In genomic region chr9:97398999-97399758, GRCh38 we compare ENCODE assay signal across 8 cellular contexts. TPM values are rescaled to one million over a fixed set of nuclear protein-coding genes. Genes with fewer than 3 reads are reported as not detected.
DNase-seq lines count a peak whose midpoint lies in the region; ATAC-seq, FAIRE-seq and TF ChIP-seq lines count a peak whose summit lies in the region.

No MANE protein-coding gene starts in this region.

- peaks cover 10% of the 10 kb centered on the region for H3K9me3 ChIP-seq in CD4-positive, alpha-beta T cell (ENCODE audit: control insufficient read depth, low read length)
- no peaks in the 10 kb centered on the region for H3K9me3 ChIP-seq in endothelial cell of umbilical vein (replicated peaks; ENCODE audit: control insufficient read depth, insufficient read depth, low read length)

- H3K4me1 ChIP-seq in endothelial cell of umbilical vein (ENCODE audit: control insufficient read depth, extremely low read depth, insufficient read depth, low read length): no peaks in the 10 kb centered on the region

- H3K36me3 ChIP-seq in endothelial cell of umbilical vein (ENCODE audit: control insufficient read depth in 2 of 2, extremely low read depth in 1 of 2, insufficient read depth in 2 of 2, low read length in 2 of 2): no peaks in the 10 kb centered on the region

- POLR2A ChIA-PET in CD4-positive, alpha-beta T cell (lab: Charles Lee): no interaction called here
- POLR2A ChIA-PET in activated CD8-positive, alpha-beta T cell treated with anti-CD3 and anti-CD28 coated beads, Interleukin-2, amount 10 ng/mL, durations not matched to agents 7 days and 5 days (lab: Charles Lee): no interaction called here
- POLR2A ChIA-PET in endothelial cell of umbilical vein (lab: Charles Lee): no interaction called here

- no peaks in the 10 kb centered on the region for H3K27me3 ChIP-seq in CD4-positive, alpha-beta T cell (ENCODE audit: control insufficient read depth, insufficient read depth, low read length)
- H3K27me3 ChIP-seq in endothelial cell of umbilical vein (ENCODE audit: control insufficient read depth in 2 of 2, insufficient read depth in 2 of 2, low read length in 2 of 2): peaks cover 0 to 5% of the 10 kb centered on the region in 2 experiments

- peaks cover 5% of the 10 kb centered on the region for H3K9me3 Mint-ChIP-seq in CD4-positive, alpha-beta T cell
- H3K9me3 Mint-ChIP-seq in activated CD8-positive, alpha-beta T cell treated with anti-CD3 and anti-CD28 coated beads, Interleukin-2, amount 10 ng/mL, durations not matched to agents 7 days and 5 days (ENCODE audit: insufficient read depth): peaks cover 7% of the 10 kb centered on the region
- H3K9me3 Mint-ChIP-seq in naive B cell: peaks cover 7 to 16% (median 9%) of the 10 kb centered on the region in 7 donors
- peaks cover 9% of the 10 kb centered on the region for H3K9me3 Mint-ChIP-seq in stimulated activated memory B cell treated with anti-CD40 and anti-IgM and Interleukin-4, amounts not matched to agents 10 μg/mL and 1 μg/mL and 100 μg/mL, for 72 hours

- no peak overlapping the region for H3K27ac Mint-ChIP-seq in CD4-positive, alpha-beta T cell
- no peak overlapping the region for H3K27ac Mint-ChIP-seq in activated CD8-positive, alpha-beta T cell treated with anti-CD3 and anti-CD28 coated beads, Interleukin-2, amount 10 ng/mL, durations not matched to agents 7 days and 5 days
- no peak overlapping the region for H3K27ac Mint-ChIP-seq in naive B cell
- H3K27ac Mint-ChIP-seq in stimulated activated memory B cell treated with anti-CD40 and anti-IgM and Interleukin-4, amounts not matched to agents 10 μg/mL and 1 μg/mL and 100 μg/mL, for 72 hours: no peak overlapping the region

- dilution Hi-C loops in endothelial cell of umbilical vein (cut with MboI; ENCODE audit: extremely low pct_ligation_motif_present, low sequenced_read_pairs): no loop called here

- intact Hi-C loops in CD4-positive, alpha-beta T cell (cut with DNase I, micrococcal nuclease): loop anchor here (1.0 kb wide), 2 partner anchors 542 to 543 kb away; no protein-coding TSS in a partner anchor
- intact Hi-C loops in endothelial cell of umbilical vein (cut with micrococcal nuclease): loop anchor here (1.0 kb wide), 2 partner anchors 12 to 542 kb away; no protein-coding TSS in a partner anchor

- CTCF ChIA-PET in CD4-positive, alpha-beta T cell (lab: Charles Lee): no interaction called here
- CTCF ChIA-PET in activated CD8-positive, alpha-beta T cell treated with anti-CD3 and anti-CD28 coated beads, Interleukin-2, amount 10 ng/mL, durations not matched to agents 7 days and 5 days (lab: Charles Lee): interaction anchor here (0.8 to 3.5 kb wide), 7 partner anchors 9 to 217 kb away, joined by 3 to 41 read pairs (median 4); partner anchors contain the start of gene TDRD7
- CTCF ChIA-PET in endothelial cell of umbilical vein (lab: Charles Lee): interaction anchor here (1.8 to 8.1 kb wide), 3 partner anchors 13 to 543 kb away, joined by 5 to 89 read pairs (median 38); partner anchors contain the start of gene ZNF782

- FAIRE-seq in endothelial cell of umbilical vein (lab: Jason Lieb, UNC): peak; percentile 88

- H3K4me2 ChIP-seq in endothelial cell of umbilical vein (ENCODE audit: insufficient read depth, low read length): no peak overlapping the region

- TF ChIP-seq POLR2A in endothelial cell of umbilical vein (IDR thresholded peaks at IDR 0.05; ENCODE audit: low read depth, low read length): no peak

- no peaks in the 10 kb centered on the region for H3K9me1 ChIP-seq in endothelial cell of umbilical vein (replicated peaks; ENCODE audit: control insufficient read depth, extremely low read depth, insufficient read depth, low read length)

- peak; percentile 90 for TF ChIP-seq CTCF in CD4-positive, alpha-beta T cell (IDR thresholded peaks at IDR 0.05)
- peak; percentile 97 to 99 for TF ChIP-seq CTCF in endothelial cell of umbilical vein (IDR thresholded peaks at IDR 0.05; ENCODE audit: extremely low read depth in 1 of 2, insufficient read depth in 1 of 2, low read depth in 1 of 2, low read length in 2 of 2)

- no peak overlapping the region for H3K9ac ChIP-seq in endothelial cell of umbilical vein (replicated peaks; ENCODE audit: extremely low read depth, insufficient read depth, low read length)

- ATAC-seq in CD4-positive, alpha-beta T cell (ENCODE audit: poor library complexity): peak; percentile 86
- peak; percentile 45 for ATAC-seq in activated CD8-positive, alpha-beta T cell treated with anti-CD3 and anti-CD28 coated beads, Interleukin-2, amount 10 ng/mL, durations not matched to agents 7 days and 5 days
- peak; percentile 67 to 70 for ATAC-seq in naive B cell (ENCODE audit: low read depth in 2 of 2)
- peak; percentile 62 for ATAC-seq in stimulated activated memory B cell treated with anti-CD40 and anti-IgM and Interleukin-4, amounts not matched to agents 10 μg/mL and 1 μg/mL and 100 μg/mL, for 72 hours
- no peak for ATAC-seq in HG03095 (IDR thresholded peaks at IDR 0.05; ENCODE audit: unreplicated experiment)

- H3K36me3 Mint-ChIP-seq in CD4-positive, alpha-beta T cell (ENCODE audit: low read depth): no peaks in the 10 kb centered on the region
- H3K36me3 Mint-ChIP-seq in activated CD8-positive, alpha-beta T cell treated with anti-CD3 and anti-CD28 coated beads, Interleukin-2, amount 10 ng/mL, durations not matched to agents 7 days and 5 days (ENCODE audit: low read depth): peaks cover 5% of the 10 kb centered on the region
- peaks cover 5 to 9% of the 10 kb centered on the region in 2 donors for H3K36me3 Mint-ChIP-seq in naive B cell
- peaks cover 6% of the 10 kb centered on the region for H3K36me3 Mint-ChIP-seq in stimulated activated memory B cell treated with anti-CD40 and anti-IgM and Interleukin-4, amounts not matched to agents 10 μg/mL and 1 μg/mL and 100 μg/mL, for 72 hours

- no TSS peak for BruUV-seq in endothelial cell of umbilical vein (replicated peaks; lab: Mats Ljungman, UMichigan)

- H3K4me1 Mint-ChIP-seq in CD4-positive, alpha-beta T cell (ENCODE audit: low read depth): no peaks in the 10 kb centered on the region
- peaks cover 27% of the 10 kb centered on the region for H3K4me1 Mint-ChIP-seq in activated CD8-positive, alpha-beta T cell treated with anti-CD3 and anti-CD28 coated beads, Interleukin-2, amount 10 ng/mL, durations not matched to agents 7 days and 5 days (ENCODE audit: low read depth)
- no peaks in the 10 kb centered on the region for H3K4me1 Mint-ChIP-seq in naive B cell
- H3K4me1 Mint-ChIP-seq in stimulated activated memory B cell treated with anti-CD40 and anti-IgM and Interleukin-4, amounts not matched to agents 10 μg/mL and 1 μg/mL and 100 μg/mL, for 72 hours: peaks cover 6% of the 10 kb centered on the region

- H3K4me3 Mint-ChIP-seq in CD4-positive, alpha-beta T cell: no peak overlapping the region
- H3K4me3 Mint-ChIP-seq in activated CD8-positive, alpha-beta T cell treated with anti-CD3 and anti-CD28 coated beads, Interleukin-2, amount 10 ng/mL, durations not matched to agents 7 days and 5 days: no peak overlapping the region
- H3K4me3 Mint-ChIP-seq in naive B cell: no peak overlapping the region
- no peak overlapping the region for H3K4me3 Mint-ChIP-seq in stimulated activated memory B cell treated with anti-CD40 and anti-IgM and Interleukin-4, amounts not matched to agents 10 μg/mL and 1 μg/mL and 100 μg/mL, for 72 hours

- H3K27ac ChIP-seq in CD4-positive, alpha-beta T cell (ENCODE audit: low read depth, low read length): no peak overlapping the region
- no peak overlapping the region for H3K27ac ChIP-seq in endothelial cell of umbilical vein (ENCODE audit: insufficient read depth, low read depth, low read length)

- no peaks in the 10 kb centered on the region for H3K79me2 ChIP-seq in endothelial cell of umbilical vein (ENCODE audit: control insufficient read depth, insufficient read depth, low read length)

- H3K27me3 Mint-ChIP-seq in CD4-positive, alpha-beta T cell: no peaks in the 10 kb centered on the region
- H3K27me3 Mint-ChIP-seq in activated CD8-positive, alpha-beta T cell treated with anti-CD3 and anti-CD28 coated beads, Interleukin-2, amount 10 ng/mL, durations not matched to agents 7 days and 5 days (ENCODE audit: low read depth): peaks cover 41% of the 10 kb centered on the region
- peaks cover 7 to 34% (median 8%) of the 10 kb centered on the region in 3 donors for H3K27me3 Mint-ChIP-seq in naive B cell
- peaks cover 12% of the 10 kb centered on the region for H3K27me3 Mint-ChIP-seq in stimulated activated memory B cell treated with anti-CD40 and anti-IgM and Interleukin-4, amounts not matched to agents 10 μg/mL and 1 μg/mL and 100 μg/mL, for 72 hours

- no peaks in the 10 kb centered on the region for H4K20me1 ChIP-seq in endothelial cell of umbilical vein (replicated peaks; ENCODE audit: control insufficient read depth, extremely low read depth, insufficient read depth, low read length)

- H2AFZ ChIP-seq in endothelial cell of umbilical vein (ENCODE audit: low read depth, low read length): no peak overlapping the region

- peak; percentile 37 to 76 (median 56) for DNase-seq in CD4-positive, alpha-beta T cell
- DNase-seq in GOT3 (lab: John Stamatoyannopoulos, UW): peak; percentile 25
- peak; percentile 41 for DNase-seq in NCI-H510A (lab: John Stamatoyannopoulos, UW)
- DNase-seq in activated CD8-positive, alpha-beta T cell treated with anti-CD3 and anti-CD28 coated beads, Interleukin-2, amount 10 ng/mL, durations not matched to agents 7 days and 5 days: peak; percentile 65
- peak; percentile 76 for DNase-seq in endothelial cell of umbilical vein (ENCODE audit: low read depth, low spot score)
- peak; percentile 48 for DNase-seq in naive B cell

- H3K4me3 ChIP-seq in endothelial cell of umbilical vein (replicated peaks in 1 of 3; ENCODE audit: insufficient read depth in 1 of 3, low read depth in 1 of 3, low read length in 3 of 3): no peak overlapping the region

TF ChIP-seq in endothelial cell of umbilical vein, 7 proteins besides CTCF, POLR2A, EP300 and RAD21 (continues in another document):
- TF ChIP-seq EZH2 (IDR thresholded peaks at IDR 0.05; ENCODE audit: borderline replicate concordance, low read depth, low read length, severe bottlenecking): no peak
- TF ChIP-seq JUN (IDR thresholded peaks at IDR 0.05; ENCODE audit: borderline replicate concordance, insufficient read depth, insufficient read length, low read depth): no peak

RNA-seq across cellular contexts. Expression of gene TDRD7, which starts 12.7 kb away (rescaled TPM):
- total RNA-seq in CD4-positive, alpha-beta T cell: 1 to 10 TPM; 3.3 to 3.6 TPM
- total RNA-seq in activated CD8-positive, alpha-beta T cell treated with anti-CD3 and anti-CD28 coated beads, Interleukin-2, amount 10 ng/mL, durations not matched to agents 7 days and 5 days: 1 to 10 TPM; 9.3 to 9.6 TPM
- total RNA-seq in endothelial cell of umbilical vein: 11.2 and 11.5 TPM in 2 replicates
- polyA plus RNA-seq in endothelial cell of umbilical vein (3.7 and 4.9 TPM in 2 replicates), naive B cell (ENCODE audit: low read depth in 6 of 6) (10 to 100 TPM in 2 of 6 donors, 1 to 10 TPM in 3, not detected in 1; 4.8 to 14.7 (median 9.5) TPM)
- polyA plus RNA-seq in endothelial cell of umbilical vein (2011; cell fraction: cytosol; rRNA removed): 6.0 and 6.2 TPM in 2 replicates
- 14.2 and 16.2 TPM in 2 replicates for polyA plus RNA-seq in endothelial cell of umbilical vein (2011; cell fraction: nucleus; rRNA removed)
- polyA plus RNA-seq in endothelial cell of umbilical vein (2012): 10.6 and 12.3 TPM in 2 replicates
- 8.9 and 10.6 TPM in 2 replicates for polyA minus RNA-seq in endothelial cell of umbilical vein
- polyA minus RNA-seq in endothelial cell of umbilical vein (2011; cell fraction: cytosol; rRNA and poly(A)+ RNA removed): 1.0 TPM
- polyA minus RNA-seq in endothelial cell of umbilical vein (2011; cell fraction: nucleus; rRNA and poly(A)+ RNA removed): 7.1 and 13.4 TPM in 2 replicates

Comparison
In these comparisons a context has a peak if more than half of its experiments do, and no peak if none do; other contexts are left out.
1. DNase-seq: peak in every context shown above with its lines; median percentile 76 in endothelial cell of umbilical vein; 65 in activated CD8-positive, alpha-beta T cell treated with anti-CD3 and anti-CD28 coated beads, Interleukin-2, amount 10 ng/mL, durations not matched to agents 7 days and 5 days; 56 in CD4-positive, alpha-beta T cell; 48 in naive B cell; 41 in NCI-H510A; 25 in GOT3.